ENCODE assay signal across 11 cellular contexts in genomic region chr15:45140851-45141250, GRCh38. TPM values are rescaled to one million over a fixed set of nuclear protein-coding genes. Genes with fewer than 3 reads are reported as not detected.
"Had no signal": no experiment of that assay in that cellular context is flagged by ENCODE, and none has a peak within 500 bp of the region (broad histone marks: within the 10 kb centered on the region; RNA-seq: fewer than 3 reads in every experiment).

No MANE protein-coding gene starts in this region.

- ATAC-seq: HepG2 had no signal

- H2AFZ ChIP-seq: GM23248 had no signal

- H3K4me2 ChIP-seq: KMS-11 had no signal

- H3K9me3 Mint-ChIP-seq: IgD-negative memory B cell had no signal

- DNase-seq: GM23248, GOT3, H7, HCEC 1CT, KBM-7 had no signal

- H3K27ac Mint-ChIP-seq: IgD-negative memory B cell had no signal

- H3K9ac ChIP-seq: GM23248, KMS-11 had no signal

- H3K4me3 ChIP-seq: GM23248 had no signal

- H3K4me3 Mint-ChIP-seq: IgD-negative memory B cell had no signal

- H3K27ac ChIP-seq: GM23248, HL-60, KMS-11 had no signal

RNA-seq across cellular contexts. Expression of gene DUOX1, which starts 11.1 kb away (rescaled TPM):
- total RNA-seq: H4, HepG2, HT1080 had no signal

RNA-seq across cellular contexts. Expression of gene DUOXA1, which starts 11.2 kb away (rescaled TPM):
- total RNA-seq: H4, H7, HepG2 had no signal

RNA-seq across cellular contexts. Expression of gene DUOXA2, which starts 26.7 kb away (rescaled TPM):
- total RNA-seq: GM23248, H4, H7, HepG2, HT1080 had no signal

RNA-seq across cellular contexts. Expression of gene DUOX2, which starts 26.9 kb away (rescaled TPM):
- total RNA-seq: GM23248, H7, HepG2 had no signal
